In genomic region chr2:99490088-99491065, GRCh38 we compare ENCODE assay signal across 8 cellular contexts. TPM values are rescaled to one million over a fixed set of nuclear protein-coding genes. Genes with fewer than 3 reads are reported as not detected.
A peak's percentile ranks its signal among the peaks of the same experiment; 100 is the strongest.
DNase-seq lines count a peak whose midpoint lies in the region; ATAC-seq and TF ChIP-seq lines count a peak whose summit lies in the region.

No MANE protein-coding gene starts in this region.

- in situ Hi-C loops in G401 (cut with HindIII; ENCODE audit: low sequenced_read_pairs): no loop called here

- H3K4me2 ChIP-seq in neural cell (ENCODE audit: low read length): peak overlapping the region; percentile 42

- H3K9me3 ChIP-seq in MG63 (no peaks in the 10 kb centered on the region), neural cell (ENCODE audit: low read length) (no peaks in the 10 kb centered on the region)

- H3K9me2 ChIP-seq in neural cell (ENCODE audit: insufficient read depth, low read length): no peaks in the 10 kb centered on the region

- H4K20me1 ChIP-seq in neural cell (ENCODE audit: insufficient read depth): no peaks in the 10 kb centered on the region

- DNase-seq in G401 (ENCODE audit: low spot score): peak; percentile 96
- peak; percentile 92 for DNase-seq in HCEC 1CT
- peak; percentile 94 for DNase-seq in MG63
- DNase-seq in SHP77 treated with DMSO at 0.1 percent for 48 hours (lab: John Stamatoyannopoulos, UW): peak; percentile 85
- peak; percentile 88 for DNase-seq in activated gamma-delta T cell treated with anti-CD3 and anti-CD28 coated beads, Interleukin-2, amount 50 U/mL, for 16 hours (ENCODE audit: low read depth)
- peak; percentile 94 to 98 for DNase-seq in foreskin fibroblast
- DNase-seq in stimulated activated naive CD8-positive, alpha-beta T cell treated with anti-CD3 and anti-CD28 coated beads, Interleukin-15, amount 100 ng/mL, for 72 hours: peak; percentile 95 to 98

- H3K27ac Mint-ChIP-seq in stimulated activated naive CD8-positive, alpha-beta T cell treated with anti-CD3 and anti-CD28 coated beads, Interleukin-15, amount 100 ng/mL, for 72 hours: peak overlapping the region; percentile 96 to 97

- H3K9me3 Mint-ChIP-seq in stimulated activated naive CD8-positive, alpha-beta T cell treated with anti-CD3 and anti-CD28 coated beads, Interleukin-15, amount 100 ng/mL, for 72 hours: no peaks in the 10 kb centered on the region

- TF ChIP-seq EP300 in neural cell (conservative IDR thresholded peaks at IDR 0.05; ENCODE audit: poor library complexity, severe bottlenecking): peak; percentile 70

- H3K79me2 ChIP-seq in neural cell (replicated peaks; ENCODE audit: insufficient read depth, low read length): peaks cover 34% of the 10 kb centered on the region

- peak; percentile 83 for TF ChIP-seq RAD21 in neural cell (conservative IDR thresholded peaks at IDR 0.05)

- H3K27me3 Mint-ChIP-seq in stimulated activated naive CD8-positive, alpha-beta T cell treated with anti-CD3 and anti-CD28 coated beads, Interleukin-15, amount 100 ng/mL, for 72 hours: no peaks in the 10 kb centered on the region

- H3K27me3 ChIP-seq in MG63: no peaks in the 10 kb centered on the region
- no peaks in the 10 kb centered on the region for H3K27me3 ChIP-seq in neural cell (ENCODE audit: insufficient read depth, low read depth, low read length)

- H3K4me3 ChIP-seq in MG63 (peak overlapping the region; percentile 80), foreskin fibroblast (ENCODE audit: low read depth in 1 of 2, low read length in 2 of 2) (peak overlapping the region; percentile 71 to 87), neural cell (ENCODE audit: low read length) (peak overlapping the region; percentile 94)

- TF ChIP-seq CTCF in foreskin fibroblast (IDR thresholded peaks at IDR 0.05; ENCODE audit: low read depth, low read length) (peak; percentile 46), neural cell (IDR thresholded peaks at IDR 0.05; ENCODE audit: poor library complexity, severe bottlenecking) (peak; percentile 99)

- H3K4me3 Mint-ChIP-seq in stimulated activated naive CD8-positive, alpha-beta T cell treated with anti-CD3 and anti-CD28 coated beads, Interleukin-15, amount 100 ng/mL, for 72 hours: peak overlapping the region; percentile 95 to 97

- H2AFZ ChIP-seq in neural cell (ENCODE audit: low read depth, low read length): peak overlapping the region; percentile 49

- H3K36me3 ChIP-seq in MG63 (peaks cover 2% of the 10 kb centered on the region; the same call in 1 of the 2 replicates), neural cell (ENCODE audit: insufficient read depth, low read length) (no peaks in the 10 kb centered on the region)

- peak overlapping the region; percentile 79 for H3K27ac ChIP-seq in neural cell (ENCODE audit: low read length)

- peak; percentile 91 for ATAC-seq in stimulated activated naive CD8-positive, alpha-beta T cell treated with anti-CD3 and anti-CD28 coated beads, Interleukin-15, amount 100 ng/mL, for 72 hours

- H3K9ac ChIP-seq in neural cell (ENCODE audit: low read length): peak overlapping the region; percentile 85

- peaks cover 43% of the 10 kb centered on the region for H3K4me1 Mint-ChIP-seq in stimulated activated naive CD8-positive, alpha-beta T cell treated with anti-CD3 and anti-CD28 coated beads, Interleukin-15, amount 100 ng/mL, for 72 hours

- no peaks in the 10 kb centered on the region for H3F3A ChIP-seq in neural cell (ENCODE audit: insufficient read depth, low read length, poor library complexity, severe bottlenecking)

TF ChIP-seq in neural cell, 6 proteins besides CTCF, POLR2A, EP300 and RAD21:
- TF ChIP-seq TAF1 (IDR thresholded peaks at IDR 0.05; ENCODE audit: low read depth) (peak; percentile 61), REST (IDR thresholded peaks at IDR 0.05; ENCODE audit: borderline replicate concordance) (no peak), MXI1 (conservative IDR thresholded peaks at IDR 0.05; ENCODE audit: poor library complexity, severe bottlenecking) (peak; percentile 82), SMC3 (conservative IDR thresholded peaks at IDR 0.05; ENCODE audit: poor library complexity) (peak; percentile 82)
TF ChIP-seq in neural cell: peak in this region for 3.

RNA-seq across cellular contexts. Expression of gene REV1, which starts 0.6 kb away (rescaled TPM):
- total RNA-seq in G401 (2014; rRNA removed; shearing (Covaris generic)): 23.5 and 25.4 TPM in 2 replicates
- total RNA-seq in MG63 (2014; rRNA removed; shearing (Covaris generic); ENCODE audit: low replicate concordance): 10.9 and 11.7 TPM in 2 replicates
- polyA plus RNA-seq in neural cell: 73.4 and 84.1 TPM in 2 replicates
- polyA minus RNA-seq in neural cell: 112 and 124 TPM in 2 replicates

Comparison
In these comparisons a context has a peak if more than half of its experiments do, and no peak if none do; other contexts are left out.
1. Peak in every context shown above with its lines: DNase-seq, ATAC-seq, H3K4me3 ChIP-seq and H3K27ac ChIP-seq.